ENCODE assay signal across 1 cellular context in the genomic region with DNA sequence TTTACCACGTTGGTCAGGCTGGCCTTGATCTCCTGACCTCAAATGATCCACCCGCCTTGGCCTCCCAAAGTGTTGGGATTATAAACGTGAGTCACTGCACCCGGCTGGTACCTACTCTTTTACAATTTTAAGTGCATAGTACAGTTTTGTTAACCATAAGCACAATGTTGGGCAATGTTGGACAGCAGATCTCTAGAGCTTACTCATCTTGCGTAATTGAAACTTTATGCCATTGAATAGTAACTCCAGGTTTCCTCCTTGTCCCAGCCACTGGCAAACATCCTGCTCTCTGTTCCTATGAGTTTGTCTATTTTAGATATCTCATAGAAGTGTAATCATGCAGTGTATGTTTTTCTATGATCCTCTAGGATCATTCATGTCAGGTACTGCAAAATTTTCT.
TF ChIP-seq lines count a peak whose summit lies in the region.

No MANE protein-coding gene starts in this region.

TF ChIP-seq in HepG2, 621 proteins besides CTCF, POLR2A, EP300 and RAD21 (continued from another document and continues in another):
- TF ChIP-seq SOX6 (IDR thresholded peaks at IDR 0.05): no peak
- TF ChIP-seq SOX6 (CRISPR knock-in tag; IDR thresholded peaks at IDR 0.05): peak; percentile 97
- TF ChIP-seq RARG (CRISPR knock-in tag; IDR thresholded peaks at IDR 0.05; ENCODE audit: low read depth): no peak
- TF ChIP-seq, protein P1, sequence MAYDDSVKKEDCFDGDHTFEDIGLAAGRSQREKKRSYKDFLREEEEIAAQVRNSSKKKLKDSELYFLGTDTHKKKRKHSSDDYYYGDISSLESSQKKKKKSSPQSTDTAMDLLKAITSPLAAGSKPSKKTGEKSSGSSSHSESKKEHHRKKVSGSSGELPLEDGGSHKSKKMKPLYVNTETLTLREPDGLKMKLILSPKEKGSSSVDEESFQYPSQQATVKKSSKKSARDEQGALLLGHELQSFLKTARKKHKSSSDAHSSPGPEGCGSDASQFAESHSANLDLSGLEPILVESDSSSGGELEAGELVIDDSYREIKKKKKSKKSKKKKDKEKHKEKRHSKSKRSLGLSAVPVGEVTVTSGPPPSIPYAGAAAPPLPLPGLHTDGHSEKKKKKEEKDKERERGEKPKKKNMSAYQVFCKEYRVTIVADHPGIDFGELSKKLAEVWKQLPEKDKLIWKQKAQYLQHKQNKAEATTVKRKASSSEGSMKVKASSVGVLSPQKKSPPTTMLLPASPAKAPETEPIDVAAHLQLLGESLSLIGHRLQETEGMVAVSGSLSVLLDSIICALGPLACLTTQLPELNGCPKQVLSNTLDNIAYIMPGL (CRISPR knock-in tag; IDR thresholded peaks at IDR 0.05; ENCODE audit: borderline replicate concordance in 1 of 2, low read depth in 1 of 2): no peak
- TF ChIP-seq ZNF589 (CRISPR knock-in tag; conservative IDR thresholded peaks at IDR 0.05): 0 out of 2 replicates have a peak, but pooled peaks have one; percentile 48
- peak; percentile 58; the same call in 1 of the 2 replicates for TF ChIP-seq DNMT3B (CRISPR knock-in tag; conservative IDR thresholded peaks at IDR 0.05)
- no peak for TF ChIP-seq NKX3-1 (CRISPR knock-in tag; IDR thresholded peaks at IDR 0.05)
- no peak for TF ChIP-seq RELA (CRISPR knock-in tag; IDR thresholded peaks at IDR 0.05)
- no peak for TF ChIP-seq ARHGAP35 (CRISPR knock-in tag; IDR thresholded peaks at IDR 0.05; ENCODE audit: borderline replicate concordance)
- peak; percentile 89 for TF ChIP-seq JUND (CRISPR knock-in tag; IDR thresholded peaks at IDR 0.05)
- peak; percentile 77 for TF ChIP-seq KDM6A (CRISPR knock-in tag; IDR thresholded peaks at IDR 0.05; ENCODE audit: low read depth)
- TF ChIP-seq HDAC2 (CRISPR knock-in tag; IDR thresholded peaks at IDR 0.05): peak; percentile 90
- peak; percentile 86 to 98 for TF ChIP-seq NR2F1 (CRISPR knock-in tag; IDR thresholded peaks at IDR 0.05)
- TF ChIP-seq, protein P2, sequence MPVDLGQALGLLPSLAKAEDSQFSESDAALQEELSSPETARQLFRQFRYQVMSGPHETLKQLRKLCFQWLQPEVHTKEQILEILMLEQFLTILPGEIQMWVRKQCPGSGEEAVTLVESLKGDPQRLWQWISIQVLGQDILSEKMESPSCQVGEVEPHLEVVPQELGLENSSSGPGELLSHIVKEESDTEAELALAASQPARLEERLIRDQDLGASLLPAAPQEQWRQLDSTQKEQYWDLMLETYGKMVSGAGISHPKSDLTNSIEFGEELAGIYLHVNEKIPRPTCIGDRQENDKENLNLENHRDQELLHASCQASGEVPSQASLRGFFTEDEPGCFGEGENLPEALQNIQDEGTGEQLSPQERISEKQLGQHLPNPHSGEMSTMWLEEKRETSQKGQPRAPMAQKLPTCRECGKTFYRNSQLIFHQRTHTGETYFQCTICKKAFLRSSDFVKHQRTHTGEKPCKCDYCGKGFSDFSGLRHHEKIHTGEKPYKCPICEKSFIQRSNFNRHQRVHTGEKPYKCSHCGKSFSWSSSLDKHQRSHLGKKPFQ (CRISPR knock-in tag; IDR thresholded peaks at IDR 0.05; ENCODE audit: insufficient replicate concordance): no peak
- TF ChIP-seq, protein P3, sequence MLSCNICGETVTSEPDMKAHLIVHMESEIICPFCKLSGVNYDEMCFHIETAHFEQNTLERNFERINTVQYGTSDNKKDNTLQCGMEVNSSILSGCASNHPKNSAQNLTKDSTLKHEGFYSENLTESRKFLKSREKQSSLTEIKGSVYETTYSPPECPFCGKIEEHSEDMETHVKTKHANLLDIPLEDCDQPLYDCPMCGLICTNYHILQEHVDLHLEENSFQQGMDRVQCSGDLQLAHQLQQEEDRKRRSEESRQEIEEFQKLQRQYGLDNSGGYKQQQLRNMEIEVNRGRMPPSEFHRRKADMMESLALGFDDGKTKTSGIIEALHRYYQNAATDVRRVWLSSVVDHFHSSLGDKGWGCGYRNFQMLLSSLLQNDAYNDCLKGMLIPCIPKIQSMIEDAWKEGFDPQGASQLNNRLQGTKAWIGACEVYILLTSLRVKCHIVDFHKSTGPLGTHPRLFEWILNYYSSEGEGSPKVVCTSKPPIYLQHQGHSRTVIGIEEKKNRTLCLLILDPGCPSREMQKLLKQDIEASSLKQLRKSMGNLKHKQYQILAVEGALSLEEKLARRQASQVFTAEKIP (CRISPR knock-in tag; IDR thresholded peaks at IDR 0.05; ENCODE audit: borderline replicate concordance): no peak
- TF ChIP-seq ZNF83 (CRISPR knock-in tag; IDR thresholded peaks at IDR 0.05; ENCODE audit: borderline replicate concordance): no peak
- peak; percentile 97 for TF ChIP-seq ZNF614 (CRISPR knock-in tag; IDR thresholded peaks at IDR 0.05; ENCODE audit: borderline replicate concordance)
- TF ChIP-seq, protein P4, sequence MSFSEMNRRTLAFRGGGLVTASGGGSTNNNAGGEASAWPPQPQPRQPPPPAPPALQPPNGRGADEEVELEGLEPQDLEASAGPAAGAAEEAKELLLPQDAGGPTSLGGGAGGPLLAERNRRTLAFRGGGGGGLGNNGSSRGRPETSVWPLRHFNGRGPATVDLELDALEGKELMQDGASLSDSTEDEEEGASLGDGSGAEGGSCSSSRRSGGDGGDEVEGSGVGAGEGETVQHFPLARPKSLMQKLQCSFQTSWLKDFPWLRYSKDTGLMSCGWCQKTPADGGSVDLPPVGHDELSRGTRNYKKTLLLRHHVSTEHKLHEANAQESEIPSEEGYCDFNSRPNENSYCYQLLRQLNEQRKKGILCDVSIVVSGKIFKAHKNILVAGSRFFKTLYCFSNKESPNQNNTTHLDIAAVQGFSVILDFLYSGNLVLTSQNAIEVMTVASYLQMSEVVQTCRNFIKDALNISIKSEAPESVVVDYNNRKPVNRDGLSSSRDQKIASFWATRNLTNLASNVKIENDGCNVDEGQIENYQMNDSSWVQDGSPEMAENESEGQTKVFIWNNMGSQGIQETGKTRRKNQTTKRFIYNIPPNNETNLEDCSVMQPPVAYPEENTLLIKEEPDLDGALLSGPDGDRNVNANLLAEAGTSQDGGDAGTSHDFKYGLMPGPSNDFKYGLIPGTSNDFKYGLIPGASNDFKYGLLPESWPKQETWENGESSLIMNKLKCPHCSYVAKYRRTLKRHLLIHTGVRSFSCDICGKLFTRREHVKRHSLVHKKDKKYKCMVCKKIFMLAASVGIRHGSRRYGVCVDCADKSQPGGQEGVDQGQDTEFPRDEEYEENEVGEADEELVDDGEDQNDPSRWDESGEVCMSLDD (CRISPR knock-in tag; IDR thresholded peaks at IDR 0.05; ENCODE audit: borderline replicate concordance): no peak
- no peak for TF ChIP-seq SPEN (CRISPR knock-in tag; IDR thresholded peaks at IDR 0.05; ENCODE audit: low read depth)
- TF ChIP-seq, protein P5, sequence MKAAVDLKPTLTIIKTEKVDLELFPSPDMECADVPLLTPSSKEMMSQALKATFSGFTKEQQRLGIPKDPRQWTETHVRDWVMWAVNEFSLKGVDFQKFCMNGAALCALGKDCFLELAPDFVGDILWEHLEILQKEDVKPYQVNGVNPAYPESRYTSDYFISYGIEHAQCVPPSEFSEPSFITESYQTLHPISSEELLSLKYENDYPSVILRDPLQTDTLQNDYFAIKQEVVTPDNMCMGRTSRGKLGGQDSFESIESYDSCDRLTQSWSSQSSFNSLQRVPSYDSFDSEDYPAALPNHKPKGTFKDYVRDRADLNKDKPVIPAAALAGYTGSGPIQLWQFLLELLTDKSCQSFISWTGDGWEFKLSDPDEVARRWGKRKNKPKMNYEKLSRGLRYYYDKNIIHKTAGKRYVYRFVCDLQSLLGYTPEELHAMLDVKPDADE (CRISPR knock-in tag; IDR thresholded peaks at IDR 0.05): no peak
- TF ChIP-seq GATAD1 (CRISPR knock-in tag; IDR thresholded peaks at IDR 0.05): peak; percentile 31; the same call in 1 of the 2 replicates
- TF ChIP-seq KAT2B (IDR thresholded peaks at IDR 0.05; ENCODE audit: borderline replicate concordance, low read depth, low read length): no peak
- TF ChIP-seq CCAR2 (optimal IDR thresholded peaks at IDR 0.05; ENCODE audit: low read depth, low read length): no peak
- TF ChIP-seq, protein P6, sequence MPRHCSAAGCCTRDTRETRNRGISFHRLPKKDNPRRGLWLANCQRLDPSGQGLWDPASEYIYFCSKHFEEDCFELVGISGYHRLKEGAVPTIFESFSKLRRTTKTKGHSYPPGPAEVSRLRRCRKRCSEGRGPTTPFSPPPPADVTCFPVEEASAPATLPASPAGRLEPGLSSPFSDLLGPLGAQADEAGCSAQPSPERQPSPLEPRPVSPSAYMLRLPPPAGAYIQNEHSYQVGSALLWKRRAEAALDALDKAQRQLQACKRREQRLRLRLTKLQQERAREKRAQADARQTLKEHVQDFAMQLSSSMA (CRISPR knock-in tag; IDR thresholded peaks at IDR 0.05): no peak
- TF ChIP-seq KLF16 (CRISPR knock-in tag; IDR thresholded peaks at IDR 0.05): peak in 1 of 2 experiments; percentile 61; a peak in 2 of 4 replicates
- no peak for TF ChIP-seq SRY (CRISPR knock-in tag; IDR thresholded peaks at IDR 0.05)
- peak; percentile 93 for TF ChIP-seq PHF21A (CRISPR knock-in tag; IDR thresholded peaks at IDR 0.05)
- no peak for TF ChIP-seq ZNF724P (CRISPR knock-in tag; IDR thresholded peaks at IDR 0.05; ENCODE audit: borderline replicate concordance)
- TF ChIP-seq ZNF263 (CRISPR knock-in tag; IDR thresholded peaks at IDR 0.05): no peak
- TF ChIP-seq, protein P7, sequence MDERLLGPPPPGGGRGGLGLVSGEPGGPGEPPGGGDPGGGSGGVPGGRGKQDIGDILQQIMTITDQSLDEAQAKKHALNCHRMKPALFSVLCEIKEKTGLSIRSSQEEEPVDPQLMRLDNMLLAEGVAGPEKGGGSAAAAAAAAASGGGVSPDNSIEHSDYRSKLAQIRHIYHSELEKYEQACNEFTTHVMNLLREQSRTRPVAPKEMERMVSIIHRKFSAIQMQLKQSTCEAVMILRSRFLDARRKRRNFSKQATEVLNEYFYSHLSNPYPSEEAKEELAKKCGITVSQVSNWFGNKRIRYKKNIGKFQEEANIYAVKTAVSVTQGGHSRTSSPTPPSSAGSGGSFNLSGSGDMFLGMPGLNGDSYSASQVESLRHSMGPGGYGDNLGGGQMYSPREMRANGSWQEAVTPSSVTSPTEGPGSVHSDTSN (CRISPR knock-in tag; IDR thresholded peaks at IDR 0.05): no peak
- TF ChIP-seq ZNF460 (CRISPR knock-in tag; IDR thresholded peaks at IDR 0.05; ENCODE audit: borderline replicate concordance): peak; percentile 88
- no peak for TF ChIP-seq TMF1 (CRISPR knock-in tag; IDR thresholded peaks at IDR 0.05; ENCODE audit: low read depth)
- no peak for TF ChIP-seq ZNF333 (CRISPR knock-in tag; IDR thresholded peaks at IDR 0.05; ENCODE audit: borderline replicate concordance)
- no peak for TF ChIP-seq BORCS8-MEF2B (CRISPR knock-in tag; IDR thresholded peaks at IDR 0.05)
- TF ChIP-seq, protein P8, sequence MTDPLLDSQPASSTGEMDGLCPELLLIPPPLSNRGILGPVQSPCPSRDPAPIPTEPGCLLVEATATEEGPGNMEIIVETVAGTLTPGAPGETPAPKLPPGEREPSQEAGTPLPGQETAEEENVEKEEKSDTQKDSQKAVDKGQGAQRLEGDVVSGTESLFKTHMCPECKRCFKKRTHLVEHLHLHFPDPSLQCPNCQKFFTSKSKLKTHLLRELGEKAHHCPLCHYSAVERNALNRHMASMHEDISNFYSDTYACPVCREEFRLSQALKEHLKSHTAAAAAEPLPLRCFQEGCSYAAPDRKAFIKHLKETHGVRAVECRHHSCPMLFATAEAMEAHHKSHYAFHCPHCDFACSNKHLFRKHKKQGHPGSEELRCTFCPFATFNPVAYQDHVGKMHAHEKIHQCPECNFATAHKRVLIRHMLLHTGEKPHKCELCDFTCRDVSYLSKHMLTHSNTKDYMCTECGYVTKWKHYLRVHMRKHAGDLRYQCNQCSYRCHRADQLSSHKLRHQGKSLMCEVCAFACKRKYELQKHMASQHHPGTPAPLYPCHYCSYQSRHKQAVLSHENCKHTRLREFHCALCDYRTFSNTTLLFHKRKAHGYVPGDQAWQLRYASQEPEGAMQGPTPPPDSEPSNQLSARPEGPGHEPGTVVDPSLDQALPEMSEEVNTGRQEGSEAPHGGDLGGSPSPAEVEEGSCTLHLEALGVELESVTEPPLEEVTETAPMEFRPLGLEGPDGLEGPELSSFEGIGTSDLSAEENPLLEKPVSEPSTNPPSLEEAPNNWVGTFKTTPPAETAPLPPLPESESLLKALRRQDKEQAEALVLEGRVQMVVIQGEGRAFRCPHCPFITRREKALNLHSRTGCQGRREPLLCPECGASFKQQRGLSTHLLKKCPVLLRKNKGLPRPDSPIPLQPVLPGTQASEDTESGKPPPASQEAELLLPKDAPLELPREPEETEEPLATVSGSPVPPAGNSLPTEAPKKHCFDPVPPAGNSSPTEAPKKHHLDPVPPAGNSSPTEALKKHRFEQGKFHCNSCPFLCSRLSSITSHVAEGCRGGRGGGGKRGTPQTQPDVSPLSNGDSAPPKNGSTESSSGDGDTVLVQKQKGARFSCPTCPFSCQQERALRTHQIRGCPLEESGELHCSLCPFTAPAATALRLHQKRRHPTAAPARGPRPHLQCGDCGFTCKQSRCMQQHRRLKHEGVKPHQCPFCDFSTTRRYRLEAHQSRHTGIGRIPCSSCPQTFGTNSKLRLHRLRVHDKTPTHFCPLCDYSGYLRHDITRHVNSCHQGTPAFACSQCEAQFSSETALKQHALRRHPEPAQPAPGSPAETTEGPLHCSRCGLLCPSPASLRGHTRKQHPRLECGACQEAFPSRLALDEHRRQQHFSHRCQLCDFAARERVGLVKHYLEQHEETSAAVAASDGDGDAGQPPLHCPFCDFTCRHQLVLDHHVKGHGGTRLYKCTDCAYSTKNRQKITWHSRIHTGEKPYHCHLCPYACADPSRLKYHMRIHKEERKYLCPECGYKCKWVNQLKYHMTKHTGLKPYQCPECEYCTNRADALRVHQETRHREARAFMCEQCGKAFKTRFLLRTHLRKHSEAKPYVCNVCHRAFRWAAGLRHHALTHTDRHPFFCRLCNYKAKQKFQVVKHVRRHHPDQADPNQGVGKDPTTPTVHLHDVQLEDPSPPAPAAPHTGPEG (CRISPR knock-in tag; IDR thresholded peaks at IDR 0.05): no peak
- TF ChIP-seq, protein P9, sequence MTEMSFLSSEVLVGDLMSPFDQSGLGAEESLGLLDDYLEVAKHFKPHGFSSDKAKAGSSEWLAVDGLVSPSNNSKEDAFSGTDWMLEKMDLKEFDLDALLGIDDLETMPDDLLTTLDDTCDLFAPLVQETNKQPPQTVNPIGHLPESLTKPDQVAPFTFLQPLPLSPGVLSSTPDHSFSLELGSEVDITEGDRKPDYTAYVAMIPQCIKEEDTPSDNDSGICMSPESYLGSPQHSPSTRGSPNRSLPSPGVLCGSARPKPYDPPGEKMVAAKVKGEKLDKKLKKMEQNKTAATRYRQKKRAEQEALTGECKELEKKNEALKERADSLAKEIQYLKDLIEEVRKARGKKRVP (CRISPR knock-in tag; IDR thresholded peaks at IDR 0.05): peak in 1 of 2 experiments; percentile 95; a peak in 2 of 4 replicates
- TF ChIP-seq YY1 (IDR thresholded peaks at IDR 0.05; ENCODE audit: insufficient read depth, insufficient replicate concordance, low read depth, low read length): no peak
- TF ChIP-seq, protein P10, sequence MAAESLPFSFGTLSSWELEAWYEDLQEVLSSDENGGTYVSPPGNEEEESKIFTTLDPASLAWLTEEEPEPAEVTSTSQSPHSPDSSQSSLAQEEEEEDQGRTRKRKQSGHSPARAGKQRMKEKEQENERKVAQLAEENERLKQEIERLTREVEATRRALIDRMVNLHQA (CRISPR knock-in tag; IDR thresholded peaks at IDR 0.05): no peak
- TF ChIP-seq HNRNPK (IDR thresholded peaks at IDR 0.05; ENCODE audit: low read depth, low read length, poor library complexity, severe bottlenecking): no peak
- TF ChIP-seq ISL2 (CRISPR knock-in tag; IDR thresholded peaks at IDR 0.05): peak; percentile 90
- no peak for TF ChIP-seq GTF2F1 (IDR thresholded peaks at IDR 0.05; ENCODE audit: low read length)
- TF ChIP-seq KLF12 (CRISPR knock-in tag; IDR thresholded peaks at IDR 0.05; ENCODE audit: borderline replicate concordance): no peak
